ENCODE assay signal across 9 cellular contexts in the genomic region with DNA sequence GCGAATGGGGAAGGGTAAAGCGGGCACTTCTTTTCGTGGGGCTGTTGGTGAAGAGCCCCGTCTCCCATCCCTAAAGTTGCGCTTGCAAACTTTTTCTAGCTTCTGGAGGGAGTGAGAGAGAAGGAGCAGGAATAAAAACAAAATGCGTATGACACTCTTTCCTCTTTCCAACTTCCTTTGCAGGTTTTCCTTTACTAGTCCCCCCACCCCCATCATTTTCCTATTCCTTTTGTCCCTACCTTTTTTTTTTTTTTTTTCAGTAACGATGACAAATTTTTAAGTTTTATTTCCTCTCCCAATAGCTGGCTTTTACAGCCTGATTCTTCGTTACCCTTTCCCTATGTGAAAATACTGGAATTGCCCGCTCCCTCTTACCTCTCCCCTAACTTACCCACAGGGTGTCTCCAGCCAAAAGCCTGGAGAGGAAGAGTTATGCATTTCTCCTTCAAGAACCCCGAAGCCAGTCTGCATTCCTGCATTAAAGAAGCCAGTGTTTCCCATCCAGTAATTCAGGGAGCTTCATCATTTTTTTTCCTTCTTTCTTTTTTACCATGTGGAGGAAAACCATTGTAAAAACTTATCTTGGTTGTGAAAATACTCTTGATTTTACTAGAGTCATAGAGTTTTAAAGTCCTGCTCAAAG. TPM values are rescaled to one million over a fixed set of nuclear protein-coding genes. Genes with fewer than 3 reads are reported as not detected.
DNase-seq lines count a peak whose midpoint lies in the region; ATAC-seq and TF ChIP-seq lines count a peak whose summit lies in the region.
"Had no signal": no experiment of that assay in that cellular context is flagged by ENCODE, and none has a peak within 500 bp of the region (broad histone marks: within the 10 kb centered on the region; RNA-seq: fewer than 3 reads in every experiment).

No MANE protein-coding gene starts in this region.

- H3K4me3 Mint-ChIP-seq in activated CD4-positive, alpha-beta T cell treated with anti-CD3 and anti-CD28 coated beads for 36 hours = peak overlapping the region; percentile 71
- peak overlapping the region; percentile 90 to 96 (median 93) for H3K4me3 Mint-ChIP-seq in brain

- H3K9me3 ChIP-seq in suprapubic skin = no peaks in the 10 kb centered on the region

- H3K27me3 Mint-ChIP-seq in activated CD4-positive, alpha-beta T cell treated with anti-CD3 and anti-CD28 coated beads for 36 hours = peaks cover 40% of the 10 kb centered on the region
- peaks cover 44% of the 10 kb centered on the region for H3K27me3 Mint-ChIP-seq in brain

- H3K27ac Mint-ChIP-seq in activated CD4-positive, alpha-beta T cell treated with anti-CD3 and anti-CD28 coated beads for 36 hours = no peak overlapping the region
- peak overlapping the region; percentile 7 to 93 (median 87) for H3K27ac Mint-ChIP-seq in brain

- peaks cover 21% of the 10 kb centered on the region for H3K4me1 ChIP-seq in suprapubic skin
- H3K4me1 ChIP-seq: BLaER1 had no signal

- H3K9me3 Mint-ChIP-seq in activated CD4-positive, alpha-beta T cell treated with anti-CD3 and anti-CD28 coated beads for 36 hours (ENCODE audit: low read depth) = peaks cover 2% of the 10 kb centered on the region
- H3K9me3 Mint-ChIP-seq in brain = peaks cover 0 to 13% (median 10%) of the 10 kb centered on the region in 5 experiments

- intact Hi-C loops in activated CD4-positive, alpha-beta T cell treated with anti-CD3 and anti-CD28 coated beads for 36 hours (cut with DNase I, micrococcal nuclease) = no loop called here

- no peak for TF ChIP-seq POLR2A in suprapubic skin (IDR thresholded peaks at IDR 0.05)

- TF ChIP-seq EP300 in suprapubic skin (IDR thresholded peaks at IDR 0.05) = no peak

- no peaks in the 10 kb centered on the region for H3K36me3 Mint-ChIP-seq in activated CD4-positive, alpha-beta T cell treated with anti-CD3 and anti-CD28 coated beads for 36 hours (ENCODE audit: low read depth)
- no peaks in the 10 kb centered on the region for H3K36me3 Mint-ChIP-seq in brain

- H3K27ac ChIP-seq in suprapubic skin = peak overlapping the region; percentile 71
- H3K27ac ChIP-seq: BLaER1 had no signal

- H3K36me3 ChIP-seq in suprapubic skin = no peaks in the 10 kb centered on the region
- H3K36me3 ChIP-seq: BLaER1 had no signal

- H3K4me1 Mint-ChIP-seq in activated CD4-positive, alpha-beta T cell treated with anti-CD3 and anti-CD28 coated beads for 36 hours = peaks cover 16% of the 10 kb centered on the region
- peaks cover 32% of the 10 kb centered on the region for H3K4me1 Mint-ChIP-seq in brain

- no peak for DNase-seq in activated CD4-positive, alpha-beta T cell treated with anti-CD3 and anti-CD28 coated beads for 36 hours
- no peak for DNase-seq in activated CD4-positive, alpha-beta T cell treated with anti-CD3 and anti-CD28 coated beads, Interleukin-2, amount 50 U/mL, for 48 hours
- DNase-seq in kidney tubule cell (ENCODE audit: low spot score) (peak; percentile 32), suprapubic skin (ENCODE audit: low spot score in 2 of 2) (no peak), NCI-H510A (lab: John Stamatoyannopoulos, UW) (no peak), NK-92 (lab: John Stamatoyannopoulos, UW; ENCODE audit: unreplicated experiment) (no peak)

- peak overlapping the region; percentile 62 for H3K4me3 ChIP-seq in suprapubic skin
- H3K4me3 ChIP-seq: BLaER1 had no signal

- no peaks in the 10 kb centered on the region for H3K27me3 ChIP-seq in suprapubic skin
- H3K27me3 ChIP-seq: BLaER1 had no signal

- POLR2A ChIA-PET in activated CD4-positive, alpha-beta T cell treated with anti-CD3 and anti-CD28 coated beads for 36 hours (lab: Charles Lee) = no interaction called here

- peak in 1 of 2 experiments; percentile 19 for TF ChIP-seq CTCF in brain (conservative IDR thresholded peaks at IDR 0.05)
- no peak for TF ChIP-seq CTCF in suprapubic skin (IDR thresholded peaks at IDR 0.05)

- WGBS in suprapubic skin = 10% methylated on average over 10 of the region's 10 CpGs

- CTCF ChIA-PET in activated CD4-positive, alpha-beta T cell treated with anti-CD3 and anti-CD28 coated beads for 36 hours (lab: Charles Lee) = interaction anchor here (0.6 to 0.9 kb wide), 3 partner anchors 25 to 91 kb away, joined by 3 to 4 read pairs (median 3); no protein-coding TSS in a partner anchor

- no peak for ATAC-seq in activated CD4-positive, alpha-beta T cell treated with anti-CD3 and anti-CD28 coated beads for 36 hours
- no peak for ATAC-seq in GM21515 (IDR thresholded peaks at IDR 0.05; ENCODE audit: unreplicated experiment)

RNA-seq across cellular contexts. Expression of a gene that starts 0.6 kb away (rescaled TPM):
- under 1 TPM in 1 of 2 experiments, not detected in 1; 0.05 TPM for total RNA-seq in activated CD4-positive, alpha-beta T cell treated with anti-CD3 and anti-CD28 coated beads for 36 hours
- 0.27 TPM for polyA plus RNA-seq in brain (ENCODE audit: insufficient read depth, low read depth, low replicate concordance)
- 1 to 10 TPM; 1.6 to 3.9 (median 3.2) TPM for total RNA-seq in suprapubic skin
